8 cellular contexts compared by ENCODE assay signal in genomic region chr19:42281175-42282035, GRCh38. TPM values are rescaled to one million over a fixed set of nuclear protein-coding genes. Genes with fewer than 3 reads are reported as not detected.
DNase-seq lines count a peak whose midpoint lies in the region; ATAC-seq and TF ChIP-seq lines count a peak whose summit lies in the region.
"Had no signal": no experiment of that assay in that cellular context is flagged by ENCODE, and none has a peak within 500 bp of the region (broad histone marks: within the 10 kb centered on the region; RNA-seq: fewer than 3 reads in every experiment).

No MANE protein-coding gene starts in this region.

- no peaks in the 10 kb centered on the region for H3K36me3 Mint-ChIP-seq in activated naive CD8-positive, alpha-beta T cell

- peaks cover 5 to 6% of the 10 kb centered on the region in 2 experiments for H3K36me3 ChIP-seq in trophoblast cell (ENCODE audit: control insufficient read depth in 1 of 2, insufficient read depth in 2 of 2, low read length in 2 of 2)

- H3K18ac ChIP-seq in trophoblast cell (ENCODE audit: low read length): peak overlapping the region; percentile 89

- H2BK120ac ChIP-seq in trophoblast cell (ENCODE audit: insufficient read depth, low read length, poor library complexity): peak overlapping the region; percentile 85

- no peak for DNase-seq in GM12864 (ENCODE audit: low read depth)
- DNase-seq in NCI-H146 treated with DMSO at 0.1 percent for 48 hours (lab: John Stamatoyannopoulos, UW; ENCODE audit: unreplicated experiment): peak; percentile 56
- peak; percentile 87 for DNase-seq in cardiac septum (ENCODE audit: low spot score)
- no peak for DNase-seq in trophoblast cell

- H3K4me1 ChIP-seq in trophoblast cell (ENCODE audit: control insufficient read depth in 1 of 2, insufficient read depth in 2 of 2, low read length in 2 of 2): peaks cover 44 to 54% of the 10 kb centered on the region in 2 experiments

- peak overlapping the region; percentile 51 for H3K9ac ChIP-seq in trophoblast cell (ENCODE audit: low read length)

- H3K27ac Mint-ChIP-seq in activated naive CD8-positive, alpha-beta T cell: peak overlapping the region; percentile 88

- peak overlapping the region; percentile 87 for H4K91ac ChIP-seq in trophoblast cell (ENCODE audit: low read depth, low read length)

- peaks cover 55% of the 10 kb centered on the region for H3K4me1 Mint-ChIP-seq in activated naive CD8-positive, alpha-beta T cell (ENCODE audit: low read depth)

- no peaks in the 10 kb centered on the region for H3K27me3 Mint-ChIP-seq in activated naive CD8-positive, alpha-beta T cell

- ATAC-seq in GM21515 (IDR thresholded peaks at IDR 0.05; ENCODE audit: unreplicated experiment) (no peak), HG03196 (IDR thresholded peaks at IDR 0.05; ENCODE audit: unreplicated experiment) (no peak)

- TF ChIP-seq CTCF in GM12864 (IDR thresholded peaks at IDR 0.05; ENCODE audit: low read depth, low read length, missing control alignments): peak; percentile 17

- peak overlapping the region; percentile 91 for H3K27ac ChIP-seq in trophoblast cell (ENCODE audit: low read depth, low read length)

- peak overlapping the region; percentile 77 for H3K14ac ChIP-seq in trophoblast cell (ENCODE audit: low read length)

- no peaks in the 10 kb centered on the region for H3K27me3 ChIP-seq in trophoblast cell (ENCODE audit: insufficient read depth, low read length)

- H3K4me3 ChIP-seq in GM12864 (ENCODE audit: low read depth, low read length): peak overlapping the region; percentile 59
- H3K4me3 ChIP-seq in trophoblast cell (ENCODE audit: low read depth, low read length): peak overlapping the region; percentile 40

- no peaks in the 10 kb centered on the region for H3K9me3 Mint-ChIP-seq in activated naive CD8-positive, alpha-beta T cell (ENCODE audit: low read depth)
- H3K9me3 Mint-ChIP-seq: activated naive CD4-positive, alpha-beta T cell treated with anti-CD3 and anti-CD28 coated beads, Interleukin-2, amount 50 U/mL, for 72 hours had no signal

- peak overlapping the region; percentile 77 for H3K4me3 Mint-ChIP-seq in activated naive CD8-positive, alpha-beta T cell

- WGBS in trophoblast cell (ENCODE audit: extremely low coverage, insufficient coverage, insufficient read length): no CpG with 5 or more reads among the region's 26 CpGs

- H3K4me2 ChIP-seq in trophoblast cell (ENCODE audit: low read length): peak overlapping the region; percentile 94

- H4K12ac ChIP-seq in trophoblast cell (ENCODE audit: low read depth, low read length): peak overlapping the region; percentile 49

- H3K79me1 ChIP-seq in trophoblast cell (ENCODE audit: low read length): peaks cover 34% of the 10 kb centered on the region

- H2AFZ ChIP-seq in trophoblast cell (ENCODE audit: insufficient read depth, low read length, poor library complexity): peak overlapping the region; percentile 48

- peaks cover 13% of the 10 kb centered on the region for H3K79me2 ChIP-seq in trophoblast cell (ENCODE audit: control insufficient read depth, insufficient read depth, low read length, poor library complexity)

- intact Hi-C loops in cardiac septum (cut with DNase I): loop anchor here (2.0 kb wide), 1 partner anchor 13 kb away; the partner anchor contains the start of gene CIC

- no peak overlapping the region for H3K23ac ChIP-seq in trophoblast cell (ENCODE audit: low read length)

- peaks cover 4% of the 10 kb centered on the region for H3K9me3 ChIP-seq in trophoblast cell (ENCODE audit: insufficient read depth, low read depth, low read length)

- H3K4ac ChIP-seq in trophoblast cell (ENCODE audit: low read depth, low read length): peak overlapping the region; percentile 50

- H4K8ac ChIP-seq in trophoblast cell (ENCODE audit: low read depth, low read length): peak overlapping the region; percentile 66

- peak overlapping the region; percentile 82 for H2BK12ac ChIP-seq in trophoblast cell (ENCODE audit: low read length)

- peak overlapping the region; percentile 74 for H2BK5ac ChIP-seq in trophoblast cell (ENCODE audit: low read depth, low read length, poor library complexity)

- peak overlapping the region; percentile 70 for H2AK5ac ChIP-seq in trophoblast cell (ENCODE audit: low read length)

RNA-seq across cellular contexts. Expression of gene CIC, which starts 12.4 kb away (rescaled TPM):
- total RNA-seq in cardiac septum: 51.3 TPM
- 36.7 and 39.1 TPM in 2 replicates for polyA plus RNA-seq in trophoblast cell (2013)

RNA-seq across cellular contexts. Expression of gene PRR19, which starts 20.5 kb away (rescaled TPM):
- 0.16 TPM for total RNA-seq in cardiac septum
- 1.4 TPM in 2 replicates for polyA plus RNA-seq in trophoblast cell (2013)

RNA-seq across cellular contexts. Expression of gene PAFAH1B3, which starts 21.0 kb away (rescaled TPM):
- 4.0 TPM for total RNA-seq in cardiac septum
- 57.4 and 59.4 TPM in 2 replicates for polyA plus RNA-seq in trophoblast cell (2013)

RNA-seq across cellular contexts. Expression of gene ERF, which starts 26.5 kb away (rescaled TPM):
- 37.4 TPM for total RNA-seq in cardiac septum
- polyA plus RNA-seq in trophoblast cell (2013): 49.3 and 50.2 TPM in 2 replicates

RNA-seq across cellular contexts. Expression of gene TMEM145, which starts 31.7 kb away (rescaled TPM):
- 0.24 TPM for total RNA-seq in cardiac septum
- polyA plus RNA-seq in trophoblast cell (2013): 0.04 and 0.07 TPM in 2 replicates

Comparison
In these comparisons a context has a peak if more than half of its experiments do, and no peak if none do; other contexts are left out.
1. DNase-seq: peak in NCI-H146 treated with DMSO at 0.1 percent for 48 hours (single experiment) and cardiac septum (single experiment); none in GM12864 (single experiment) and trophoblast cell (0 of 2).